22 cellular contexts compared by ENCODE assay signal in the genomic region with DNA sequence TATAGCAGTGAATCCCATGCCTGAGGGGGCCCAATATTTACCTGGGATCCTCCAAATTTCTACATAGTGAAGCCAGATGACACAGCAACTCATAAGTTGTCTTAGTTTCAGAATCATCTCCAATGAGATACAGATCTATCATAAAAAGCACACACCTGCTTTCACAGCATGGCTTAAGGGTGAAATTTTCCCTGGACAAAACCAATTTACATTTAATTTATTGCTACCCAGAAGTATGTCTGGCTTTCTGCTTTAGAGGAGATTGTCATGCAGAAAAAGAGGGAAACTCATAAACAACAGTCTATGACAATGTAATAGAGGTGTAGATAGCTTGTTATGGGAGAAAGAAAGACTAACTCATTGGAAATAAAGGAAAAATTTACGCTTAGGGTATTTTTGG.
A peak's percentile ranks its signal among the peaks of the same experiment; 100 is the strongest.
DNase-seq lines count a peak whose midpoint lies in the region; ATAC-seq and TF ChIP-seq lines count a peak whose summit lies in the region.
"Had no signal": no experiment of that assay in that cellular context is flagged by ENCODE, and none has a peak within 500 bp of the region (broad histone marks: within the 10 kb centered on the region; RNA-seq: fewer than 3 reads in every experiment).

No MANE protein-coding gene starts in this region.

- intact Hi-C loops in Calu3 (cut with micrococcal nuclease; ENCODE audit: unreplicated experiment) = no loop called here

- no peak for ATAC-seq in SK-N-SH treated with all-trans-retinoic acid at 6 μM for 48 hours
- ATAC-seq: A549; CD8-positive, alpha-beta T cell; GM12878 had no signal

- H3K27me3 Mint-ChIP-seq in Calu3 (ENCODE audit: unreplicated experiment) = no peaks in the 10 kb centered on the region
- H3K27me3 Mint-ChIP-seq: B cell; CD4-positive, alpha-beta T cell had no signal

- POLR2A ChIA-PET in SK-N-SH (lab: Yijun Ruan, JAX) = no interaction called here

- TF ChIP-seq CTCF in SK-N-SH (IDR thresholded peaks at IDR 0.05) = no peak
- TF ChIP-seq CTCF in Calu3 (IDR thresholded peaks at IDR 0.05; ENCODE audit: unreplicated experiment) = no peak

- WGBS in SK-N-SH (ENCODE audit: low lambda C conversion rate) = 90% methylated on average over 1 of the region's 1 CpG

- no peak for DNase-seq in SK-N-SH
- DNase-seq in SK-N-DZ (ENCODE audit: low spot score) = peak; percentile 74
- DNase-seq in activated gamma-delta T cell treated with Interleukin-2 at 50 U/mL for 16 hours = no peak
- DNase-seq in Calu3 = no peak
- DNase-seq: AML-193; Caco-2; CD4-positive, alpha-beta T cell; CD8-positive, alpha-beta T cell; DMS 273 treated with DMSO at 0.1 percent for 48 hours; DMS153; DMS53; DMS79; DND-41; EL; GDM1 had no signal

- no peak overlapping the region for H3K4me3 Mint-ChIP-seq in Calu3 (ENCODE audit: low read depth, unreplicated experiment)
- H3K4me3 Mint-ChIP-seq: B cell; CD4-positive, alpha-beta T cell; CD8-positive, alpha-beta T cell had no signal

- TF ChIP-seq RAD21 in SK-N-SH (IDR thresholded peaks at IDR 0.05; ENCODE audit: low read length) = no peak

- H3K9me3 ChIP-seq in SK-N-SH = no peaks in the 10 kb centered on the region
- H3K9me3 ChIP-seq: A549; BLaER1 treated with 17β-estradiol and CSF1 and Interleukin-3, amounts not matched to agents 10 nM and 100 nM; Caco-2 had no signal

- H3F3A ChIP-seq in SK-N-SH (replicated peaks; ENCODE audit: insufficient read depth) = peaks cover under 1% of the 10 kb centered on the region

- no peak overlapping the region for H2AFZ ChIP-seq in SK-N-SH (ENCODE audit: low read depth)

- H3K9me2 ChIP-seq in SK-N-SH = no peaks in the 10 kb centered on the region

- H3K79me2 ChIP-seq in SK-N-SH (ENCODE audit: insufficient read depth) = no peaks in the 10 kb centered on the region

- H3K27ac Mint-ChIP-seq in Calu3 (ENCODE audit: unreplicated experiment) = no peak overlapping the region
- H3K27ac Mint-ChIP-seq: B cell; CD4-positive, alpha-beta T cell; CD8-positive, alpha-beta T cell had no signal

- no peak overlapping the region for H3K4me2 ChIP-seq in SK-N-SH
- H3K4me2 ChIP-seq: A549; BLaER1 treated with 17β-estradiol and CSF1 and Interleukin-3, amounts not matched to agents 10 nM and 100 nM had no signal

- H3K36me3 ChIP-seq in SK-N-SH (replicated peaks in 1 of 2; ENCODE audit: control insufficient read depth in 1 of 2, insufficient read depth in 2 of 2, low read length in 1 of 2) = no peaks in the 10 kb centered on the region
- H3K36me3 ChIP-seq: BLaER1 treated with 17β-estradiol and CSF1 and Interleukin-3, amounts not matched to agents 10 nM and 100 nM had no signal

- H3K4me1 ChIP-seq in SK-N-SH (ENCODE audit: control insufficient read depth in 1 of 2, insufficient read depth in 2 of 2, low read depth in 1 of 2, low read length in 1 of 2) = peaks cover 0 to 2% of the 10 kb centered on the region in 2 experiments; a peak in 2 of 4 replicates
- H3K4me1 ChIP-seq: Caco-2 had no signal

- H3K4me3 ChIP-seq in SK-N-SH (ENCODE audit: low read depth in 2 of 2, low read length in 1 of 2) = no peak overlapping the region
- H3K4me3 ChIP-seq: A549; BLaER1 treated with 17β-estradiol and CSF1 and Interleukin-3, amounts not matched to agents 10 nM and 100 nM; GM12878 had no signal

- peaks cover 3% of the 10 kb centered on the region for H3K4me1 Mint-ChIP-seq in Calu3 (ENCODE audit: low read depth, unreplicated experiment)
- H3K4me1 Mint-ChIP-seq: B cell had no signal

- H3K27ac ChIP-seq in SK-N-SH (ENCODE audit: low read depth in 2 of 2, low read length in 1 of 2) = no peak overlapping the region; a peak in 1 of 4 replicates
- H3K27ac ChIP-seq: 22Rv1; A549; BLaER1 treated with 17β-estradiol and CSF1 and Interleukin-3, amounts not matched to agents 10 nM and 100 nM; C4-2B had no signal

- no peaks in the 10 kb centered on the region for H3K9me3 Mint-ChIP-seq in Calu3 (ENCODE audit: low read depth, unreplicated experiment)

- no peak overlapping the region for H3K9ac ChIP-seq in SK-N-SH
- H3K9ac ChIP-seq: BLaER1 treated with 17β-estradiol and CSF1 and Interleukin-3, amounts not matched to agents 10 nM and 100 nM had no signal

- 0 out of 4 replicates have a peak, but pooled peaks of 1 of the 2 experiments have one; percentile 28 for TF ChIP-seq EP300 in SK-N-SH (IDR thresholded peaks at IDR 0.05; ENCODE audit: borderline replicate concordance in 1 of 2, low read depth in 1 of 2, low read length in 1 of 2)

- CTCF ChIA-PET in SK-N-SH (lab: Yijun Ruan, JAX) = interaction anchor here (1.1 kb wide), 1 partner anchor 19 kb away, joined by 3 read pairs; no protein-coding TSS in a partner anchor
- CTCF ChIA-PET in Calu3 (lab: Charles Lee) = no interaction called here

- no peaks in the 10 kb centered on the region for H3K36me3 Mint-ChIP-seq in Calu3 (ENCODE audit: insufficient read depth, unreplicated experiment)
- H3K36me3 Mint-ChIP-seq: CD8-positive, alpha-beta T cell had no signal

- BruUV-seq in Calu3 (replicated peaks; lab: Mats Ljungman, UMichigan) = no TSS peak

- no peaks in the 10 kb centered on the region for H3K27me3 ChIP-seq in SK-N-SH (ENCODE audit: insufficient read depth)
- H3K27me3 ChIP-seq: BLaER1 treated with 17β-estradiol and CSF1 and Interleukin-3, amounts not matched to agents 10 nM and 100 nM had no signal

- H4K20me1 ChIP-seq in SK-N-SH (ENCODE audit: insufficient read depth) = no peaks in the 10 kb centered on the region
- H4K20me1 ChIP-seq: BLaER1 treated with 17β-estradiol and CSF1 and Interleukin-3, amounts not matched to agents 10 nM and 100 nM had no signal

TF ChIP-seq in SK-N-SH, 30 proteins besides CTCF, POLR2A, EP300 and RAD21:
- peak; percentile 16; the same call in 1 of the 2 replicates for TF ChIP-seq RCOR1 (IDR thresholded peaks at IDR 0.05; ENCODE audit: low read length)
- peak; percentile 68 for TF ChIP-seq GATA2 (CRISPR knock-in tag; IDR thresholded peaks at IDR 0.05)
- TF ChIP-seq MXI1 (IDR thresholded peaks at IDR 0.05; ENCODE audit: low read depth, low read length) = no peak
- TF ChIP-seq, protein P1, sequence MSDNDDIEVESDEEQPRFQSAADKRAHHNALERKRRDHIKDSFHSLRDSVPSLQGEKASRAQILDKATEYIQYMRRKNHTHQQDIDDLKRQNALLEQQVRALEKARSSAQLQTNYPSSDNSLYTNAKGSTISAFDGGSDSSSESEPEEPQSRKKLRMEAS (IDR thresholded peaks at IDR 0.05; ENCODE audit: low read depth) = no peak

TF ChIP-seq in SK-N-SH treated with all-trans-retinoic acid at 6 μM for 48 hours, 23 proteins besides CTCF, POLR2A, EP300 and RAD21:
- TF ChIP-seq ZNF8 (CRISPR knock-in tag; IDR thresholded peaks at IDR 0.05) (no peak), ZFP30 (CRISPR knock-in tag; IDR thresholded peaks at IDR 0.05) (no peak), SNAI2 (CRISPR knock-in tag; IDR thresholded peaks at IDR 0.05) (no peak), RARB (CRISPR knock-in tag; IDR thresholded peaks at IDR 0.05) (no peak), ESRRG (CRISPR knock-in tag; IDR thresholded peaks at IDR 0.05) (no peak), ZNF70 (CRISPR knock-in tag; IDR thresholded peaks at IDR 0.05) (no peak), TOX (CRISPR knock-in tag; IDR thresholded peaks at IDR 0.05; ENCODE audit: borderline replicate concordance) (no peak), ZFP3 (CRISPR knock-in tag; IDR thresholded peaks at IDR 0.05) (no peak), BACH2 (CRISPR knock-in tag; IDR thresholded peaks at IDR 0.05; ENCODE audit: borderline replicate concordance) (no peak), OSR1 (CRISPR knock-in tag; IDR thresholded peaks at IDR 0.05) (no peak), ZNF565 (CRISPR knock-in tag; conservative IDR thresholded peaks at IDR 0.05; ENCODE audit: low read depth) (no peak), TCF4 (CRISPR knock-in tag; IDR thresholded peaks at IDR 0.05; ENCODE audit: borderline replicate concordance) (no peak), ZC3H10 (CRISPR knock-in tag; IDR thresholded peaks at IDR 0.05) (no peak), ISL1 (CRISPR knock-in tag; IDR thresholded peaks at IDR 0.05) (no peak), PPARA (CRISPR knock-in tag; IDR thresholded peaks at IDR 0.05; ENCODE audit: borderline replicate concordance) (no peak), ARNTL (CRISPR knock-in tag; IDR thresholded peaks at IDR 0.05; ENCODE audit: borderline replicate concordance, low read depth) (no peak)
- TF ChIP-seq, protein P2, sequence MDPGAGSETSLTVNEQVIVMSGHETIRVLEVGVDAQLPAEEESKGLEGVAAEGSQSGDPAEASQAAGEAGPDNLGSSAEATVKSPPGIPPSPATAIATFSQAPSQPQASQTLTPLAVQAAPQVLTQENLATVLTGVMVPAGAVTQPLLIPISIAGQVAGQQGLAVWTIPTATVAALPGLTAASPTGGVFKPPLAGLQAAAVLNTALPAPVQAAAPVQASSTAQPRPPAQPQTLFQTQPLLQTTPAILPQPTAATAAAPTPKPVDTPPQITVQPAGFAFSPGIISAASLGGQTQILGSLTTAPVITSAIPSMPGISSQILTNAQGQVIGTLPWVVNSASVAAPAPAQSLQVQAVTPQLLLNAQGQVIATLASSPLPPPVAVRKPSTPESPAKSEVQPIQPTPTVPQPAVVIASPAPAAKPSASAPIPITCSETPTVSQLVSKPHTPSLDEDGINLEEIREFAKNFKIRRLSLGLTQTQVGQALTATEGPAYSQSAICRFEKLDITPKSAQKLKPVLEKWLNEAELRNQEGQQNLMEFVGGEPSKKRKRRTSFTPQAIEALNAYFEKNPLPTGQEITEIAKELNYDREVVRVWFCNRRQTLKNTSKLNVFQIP (CRISPR knock-in tag; IDR thresholded peaks at IDR 0.05; ENCODE audit: borderline replicate concordance, low read depth) = no peak
- TF ChIP-seq, protein P3, sequence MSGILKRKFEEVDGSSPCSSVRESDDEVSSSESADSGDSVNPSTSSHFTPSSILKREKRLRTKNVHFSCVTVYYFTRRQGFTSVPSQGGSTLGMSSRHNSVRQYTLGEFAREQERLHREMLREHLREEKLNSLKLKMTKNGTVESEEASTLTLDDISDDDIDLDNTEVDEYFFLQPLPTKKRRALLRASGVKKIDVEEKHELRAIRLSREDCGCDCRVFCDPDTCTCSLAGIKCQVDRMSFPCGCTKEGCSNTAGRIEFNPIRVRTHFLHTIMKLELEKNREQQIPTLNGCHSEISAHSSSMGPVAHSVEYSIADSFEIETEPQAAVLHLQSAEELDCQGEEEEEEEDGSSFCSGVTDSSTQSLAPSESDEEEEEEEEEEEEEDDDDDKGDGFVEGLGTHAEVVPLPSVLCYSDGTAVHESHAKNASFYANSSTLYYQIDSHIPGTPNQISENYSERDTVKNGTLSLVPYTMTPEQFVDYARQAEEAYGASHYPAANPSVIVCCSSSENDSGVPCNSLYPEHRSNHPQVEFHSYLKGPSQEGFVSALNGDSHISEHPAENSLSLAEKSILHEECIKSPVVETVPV (CRISPR knock-in tag; IDR thresholded peaks at IDR 0.05) = no peak
